9 cellular contexts compared by ENCODE assay signal in the genomic region with DNA sequence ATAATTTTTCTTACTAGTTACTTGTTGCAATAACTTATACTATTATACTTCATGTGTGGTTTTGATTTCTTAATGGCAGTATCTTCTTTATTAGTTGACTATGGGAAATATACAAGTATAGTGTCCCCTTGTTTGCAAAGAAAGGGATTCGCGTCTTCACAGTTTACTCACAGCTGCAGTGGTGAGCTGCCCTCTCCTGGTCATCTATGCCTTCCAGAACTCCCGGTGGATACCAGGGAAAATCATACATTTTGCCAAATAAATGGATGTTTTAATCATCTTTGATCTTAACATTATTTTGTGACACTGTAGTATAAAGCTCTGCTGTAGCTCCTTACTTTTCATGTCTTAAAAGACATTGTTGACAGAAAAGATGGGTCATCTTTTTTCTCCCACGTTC.
A peak's percentile ranks its signal among the peaks of the same experiment; 100 is the strongest.
DNase-seq lines count a peak whose midpoint lies in the region; ATAC-seq and TF ChIP-seq lines count a peak whose summit lies in the region.
"Had no signal": no experiment of that assay in that cellular context is flagged by ENCODE, and none has a peak within 500 bp of the region (broad histone marks: within the 10 kb centered on the region; RNA-seq: fewer than 3 reads in every experiment).

No MANE protein-coding gene starts in this region.

- H3K4me2 ChIP-seq in SU-DHL-6 (ENCODE audit: low read depth, low read length, poor library complexity, severe bottlenecking) = no peak overlapping the region

- H3K27ac ChIP-seq in 22Rv1 (no peak overlapping the region), SU-DHL-6 (ENCODE audit: low read depth, low read length) (peak overlapping the region; percentile 3; the same call in 1 of the 2 replicates)
- H3K27ac ChIP-seq: HL-60 had no signal

- H3F3A ChIP-seq in SU-DHL-6 (ENCODE audit: insufficient read depth) = peaks cover 54% of the 10 kb centered on the region

- H3K79me2 ChIP-seq in SU-DHL-6 (ENCODE audit: insufficient read depth, low read length) = peaks cover 100% of the 10 kb centered on the region

- no peaks in the 10 kb centered on the region for H3K27me3 ChIP-seq in SU-DHL-6 (ENCODE audit: low read length)

- no peaks in the 10 kb centered on the region for H3K9me3 ChIP-seq in SU-DHL-6 (ENCODE audit: insufficient read depth, low read length)

- H3K9ac ChIP-seq in SU-DHL-6 (ENCODE audit: low read length) = no peak overlapping the region

- DNase-seq in GM10266 (ENCODE audit: extremely low spot score) (no peak), head of caudate nucleus (peak in 29 of 42 donors; percentile 4 to 68 (median 31)), NOMO-1 (lab: John Stamatoyannopoulos, UW; ENCODE audit: unreplicated experiment in 2 of 2) (no peak), NCI-H774 (lab: John Stamatoyannopoulos, UW) (no peak)

- H3K4me3 ChIP-seq in SU-DHL-6 (ENCODE audit: insufficient read depth, low read length, poor library complexity, severe bottlenecking) = no peak overlapping the region

- intact Hi-C loops in head of caudate nucleus (cut with DNase I) = no loop called here

- peaks cover 5% of the 10 kb centered on the region; the same call in 1 of the 2 replicates for H3K36me3 ChIP-seq in SU-DHL-6 (ENCODE audit: low read length)

- no peak overlapping the region for H2AFZ ChIP-seq in SU-DHL-6 (ENCODE audit: low read depth, low read length, severe bottlenecking)

- H4K20me1 ChIP-seq in SU-DHL-6 (ENCODE audit: low read depth, low read length) = peaks cover 10% of the 10 kb centered on the region

- no peaks in the 10 kb centered on the region for H3K9me2 ChIP-seq in SU-DHL-6 (replicated peaks; ENCODE audit: insufficient read depth, low read length)

- TF ChIP-seq CTCF in 22Rv1 (IDR thresholded peaks at IDR 0.05) = peak; percentile 59
- TF ChIP-seq CTCF in GM10266 (IDR thresholded peaks at IDR 0.05; ENCODE audit: control insufficient read depth, insufficient read depth, low read depth, missing control alignments) = peak; percentile 36
- TF ChIP-seq CTCF in SU-DHL-6 (IDR thresholded peaks at IDR 0.05; ENCODE audit: insufficient read depth, low read length, poor library complexity, severe bottlenecking) = no peak

- ATAC-seq in HG02840 (IDR thresholded peaks at IDR 0.05; ENCODE audit: low FRiP score, unreplicated experiment) (no peak), GM19395 (IDR thresholded peaks at IDR 0.05; ENCODE audit: unreplicated experiment) (no peak)

Comparison
In these comparisons a context has a peak if more than half of its experiments do, and no peak if none do; other contexts are left out.
1. DNase-seq: peak in head of caudate nucleus (29 of 42); none in GM10266 (single experiment), NOMO-1 (0 of 2) and NCI-H774 (single experiment).